Comparison of ENCODE assay signal across 10 cellular contexts in the genomic region with DNA sequence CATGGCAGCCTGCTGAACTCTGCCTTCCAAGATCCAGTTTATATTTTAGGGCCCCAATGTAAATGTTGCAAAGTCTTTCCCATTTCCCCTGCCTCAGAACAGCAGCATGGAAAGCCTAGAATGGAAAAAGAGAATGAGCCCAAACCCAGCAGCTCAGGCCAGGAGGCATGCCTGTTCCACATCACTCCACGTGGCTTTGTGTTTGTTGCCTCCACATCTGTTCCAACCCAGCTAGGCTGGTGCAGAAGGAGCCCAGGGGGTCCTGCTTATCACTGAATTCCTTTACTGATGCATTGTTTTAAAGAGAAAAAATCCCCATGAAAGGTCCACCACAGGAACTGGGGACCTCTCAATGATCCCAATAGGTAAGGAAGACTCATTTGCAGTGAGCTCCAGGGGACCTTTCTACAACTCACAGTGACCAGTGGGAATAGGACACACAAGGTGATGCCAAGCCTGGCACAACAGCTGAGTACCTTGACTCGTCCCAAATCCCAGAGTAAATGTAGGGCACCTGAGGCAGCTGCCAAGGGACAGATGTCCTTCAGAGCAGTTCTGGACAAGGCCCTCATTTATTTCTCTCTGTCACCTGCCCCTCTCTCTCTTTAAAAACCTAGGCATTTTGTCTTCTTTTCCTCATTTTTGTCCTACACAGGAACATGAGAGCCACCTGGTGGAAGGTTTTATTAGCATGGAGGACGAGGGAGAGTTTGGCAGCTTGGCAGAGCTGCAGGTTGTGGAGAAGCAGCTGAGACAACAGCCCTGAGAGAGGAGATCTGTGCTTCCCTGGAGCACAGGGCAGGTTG. TPM values are rescaled to one million over a fixed set of nuclear protein-coding genes. Genes with fewer than 3 reads are reported as not detected.
DNase-seq lines count a peak whose midpoint lies in the region; ATAC-seq, FAIRE-seq and TF ChIP-seq lines count a peak whose summit lies in the region.
"Had no signal": no experiment of that assay in that cellular context is flagged by ENCODE, and none has a peak within 500 bp of the region (broad histone marks: within the 10 kb centered on the region; RNA-seq: fewer than 3 reads in every experiment).

No MANE protein-coding gene starts in this region.

- ATAC-seq in HepG2 (peak; percentile 82), GM18498 (IDR thresholded peaks at IDR 0.05; ENCODE audit: unreplicated experiment) (no peak), HG03280 (IDR thresholded peaks at IDR 0.05; ENCODE audit: unreplicated experiment) (no peak)

- no peak overlapping the region for H3K4me3 ChIP-seq in adipocyte (ENCODE audit: low read length)
- no peak overlapping the region for H3K4me3 ChIP-seq in HepG2 (replicated peaks in 1 of 3; ENCODE audit: insufficient read depth in 1 of 3, low read depth in 2 of 3, low read length in 3 of 3)
- H3K4me3 ChIP-seq: SK-N-MC had no signal

- POLR2A ChIA-PET in HepG2 (lab: Yijun Ruan, JAX) = interaction anchor here (1.7 kb wide), 1 partner anchor 33 kb away, joined by 4 read pairs; no protein-coding TSS in a partner anchor

- TF ChIP-seq EP300 in HepG2 (IDR thresholded peaks at IDR 0.05; ENCODE audit: low read depth in 2 of 2, low read length in 2 of 2) (no peak), HepG2 (CRISPR knock-in tag; IDR thresholded peaks at IDR 0.05; ENCODE audit: borderline replicate concordance) (no peak)

- H3K9me3 ChIP-seq in adipocyte (ENCODE audit: control insufficient read depth, low read length) (peaks cover 46% of the 10 kb centered on the region), HepG2 (ENCODE audit: low read length) (no peaks in the 10 kb centered on the region)

- H4K20me1 ChIP-seq in HepG2 (ENCODE audit: insufficient read depth, low read length) = no peaks in the 10 kb centered on the region

- in situ Hi-C loops in HepG2 (cut with HindIII; ENCODE audit: extremely low pct_ligation_motif_present, low pct_unique_long_range_greater_than_20kb) = loop anchor here (10.0 kb wide), 1 partner anchor 49 kb away; no protein-coding TSS in a partner anchor

- H2AFZ ChIP-seq in HepG2 (ENCODE audit: low read length) = no peak overlapping the region

- WGBS in HepG2 (ENCODE audit: low lambda C conversion rate) = 0% methylated on average over 3 of the region's 3 CpGs

- intact Hi-C loops in HepG2 (cut with micrococcal nuclease; ENCODE audit: unreplicated experiment) = loop anchor here (1.0 to 5.0 kb wide), 4 partner anchors 33 to 591 kb away; partner anchors contain the start of gene ADAMTS17

- H3K9ac ChIP-seq in adipocyte (ENCODE audit: low read length) (no peak overlapping the region), HepG2 (ENCODE audit: insufficient read depth, low read depth, low read length) (no peak overlapping the region)

- TF ChIP-seq POLR2A in HepG2 (IDR thresholded peaks at IDR 0.05; ENCODE audit: insufficient read depth in 1 of 2, low read depth in 2 of 2, low read length in 2 of 2) = no peak

- H3K27me3 ChIP-seq in adipocyte (replicated peaks; ENCODE audit: control insufficient read depth, insufficient read depth, low read length) (no peaks in the 10 kb centered on the region), HepG2 (ENCODE audit: control insufficient read depth in 1 of 2, insufficient read depth in 2 of 2, low read length in 2 of 2) (peaks cover 0 to 3% of the 10 kb centered on the region in 2 experiments; a peak in 1 of 5 replicates)

- FAIRE-seq in HepG2 (lab: Jason Lieb, UNC) = peak; percentile 62
- FAIRE-seq: A204.1 had no signal

- no peaks in the 10 kb centered on the region for H3K4me1 ChIP-seq in adipocyte (ENCODE audit: control insufficient read depth, insufficient read depth, low read length)
- no peaks in the 10 kb centered on the region for H3K4me1 ChIP-seq in HepG2 (ENCODE audit: insufficient read depth, low read length)

- CTCF ChIA-PET in HepG2 (lab: Yijun Ruan, JAX; ENCODE audit: low intra/inter-chr PET ratio, low total read pairs) = interaction anchor here (0.8 to 3.5 kb wide), 4 partner anchors 32 to 592 kb away, joined by 3 to 41 read pairs (median 8); partner anchors contain the start of gene ADAMTS17

- H3K36me3 ChIP-seq in adipocyte (ENCODE audit: control insufficient read depth, insufficient read depth, low read length, severe bottlenecking) = no peaks in the 10 kb centered on the region
- H3K36me3 ChIP-seq in HepG2 (replicated peaks in 1 of 2; ENCODE audit: control insufficient read depth in 1 of 2, insufficient read depth in 2 of 2, low read length in 2 of 2) = no peaks in the 10 kb centered on the region

- peak; percentile 76 for TF ChIP-seq CTCF in HepG2 (CRISPR knock-in tag; IDR thresholded peaks at IDR 0.05)

- H3K27ac ChIP-seq in HepG2 (ENCODE audit: extremely low read length, insufficient read depth, low read length) = no peak overlapping the region
- H3K27ac ChIP-seq: SK-N-MC had no signal

- no TSS peak for BruUV-seq in HepG2 (replicated peaks; lab: Mats Ljungman, UMichigan)

- TF ChIP-seq RAD21 in HepG2 (CRISPR knock-in tag; IDR thresholded peaks at IDR 0.05) = peak; percentile 53; the same call in 1 of the 2 replicates

- DNase-seq in DMS153 treated with DMSO at 0.1 percent for 48 hours (lab: John Stamatoyannopoulos, UW; ENCODE audit: unreplicated experiment) (peak; percentile 3), DMS153 (lab: John Stamatoyannopoulos, UW) (no peak), HT1080 (ENCODE audit: low read depth) (peak; percentile 38), adipocyte (ENCODE audit: low read depth) (peak; percentile 10), HepG2 (ENCODE audit: low spot score) (peak; percentile 41), ureter (ENCODE audit: low spot score) (no peak)

- H3K4me2 ChIP-seq in HepG2 (ENCODE audit: low read depth, low read length) = no peak overlapping the region

- H3K79me2 ChIP-seq in HepG2 (ENCODE audit: insufficient read depth, low read length) = no peaks in the 10 kb centered on the region

TF ChIP-seq in HepG2, 621 proteins besides CTCF, POLR2A, EP300 and RAD21 (continues in another document):
- TF ChIP-seq SMC3 (IDR thresholded peaks at IDR 0.05; ENCODE audit: low read length) (peak; percentile 79), ZNF451 (CRISPR knock-in tag; IDR thresholded peaks at IDR 0.05) (no peak), STAG1 (CRISPR knock-in tag; IDR thresholded peaks at IDR 0.05) (peak; percentile 79), CHD2 (IDR thresholded peaks at IDR 0.05; ENCODE audit: low read depth, low read length) (no peak), MIER2 (CRISPR knock-in tag; IDR thresholded peaks at IDR 0.05) (no peak), SRY (CRISPR knock-in tag; IDR thresholded peaks at IDR 0.05) (no peak), ZFP1 (CRISPR knock-in tag; IDR thresholded peaks at IDR 0.05) (no peak)
- TF ChIP-seq, protein P1, sequence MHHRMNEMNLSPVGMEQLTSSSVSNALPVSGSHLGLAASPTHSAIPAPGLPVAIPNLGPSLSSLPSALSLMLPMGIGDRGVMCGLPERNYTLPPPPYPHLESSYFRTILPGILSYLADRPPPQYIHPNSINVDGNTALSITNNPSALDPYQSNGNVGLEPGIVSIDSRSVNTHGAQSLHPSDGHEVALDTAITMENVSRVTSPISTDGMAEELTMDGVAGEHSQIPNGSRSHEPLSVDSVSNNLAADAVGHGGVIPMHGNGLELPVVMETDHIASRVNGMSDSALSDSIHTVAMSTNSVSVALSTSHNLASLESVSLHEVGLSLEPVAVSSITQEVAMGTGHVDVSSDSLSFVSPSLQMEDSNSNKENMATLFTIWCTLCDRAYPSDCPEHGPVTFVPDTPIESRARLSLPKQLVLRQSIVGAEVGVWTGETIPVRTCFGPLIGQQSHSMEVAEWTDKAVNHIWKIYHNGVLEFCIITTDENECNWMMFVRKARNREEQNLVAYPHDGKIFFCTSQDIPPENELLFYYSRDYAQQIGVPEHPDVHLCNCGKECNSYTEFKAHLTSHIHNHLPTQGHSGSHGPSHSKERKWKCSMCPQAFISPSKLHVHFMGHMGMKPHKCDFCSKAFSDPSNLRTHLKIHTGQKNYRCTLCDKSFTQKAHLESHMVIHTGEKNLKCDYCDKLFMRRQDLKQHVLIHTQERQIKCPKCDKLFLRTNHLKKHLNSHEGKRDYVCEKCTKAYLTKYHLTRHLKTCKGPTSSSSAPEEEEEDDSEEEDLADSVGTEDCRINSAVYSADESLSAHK (CRISPR knock-in tag; IDR thresholded peaks at IDR 0.05; ENCODE audit: borderline replicate concordance) = no peak

RNA-seq across cellular contexts. Expression of gene ADAMTS17, which starts 41.7 kb away (rescaled TPM):
- 0.05 TPM in 1 of 2 replicates, not detected in the other for total RNA-seq in HT1080 (2014; rRNA removed; shearing (Covaris generic))
- 0.21 TPM in 1 of 2 replicates, not detected in the other for polyA plus RNA-seq in HT1080 (2015; cell fraction: cytosol; rRNA removed)
- polyA plus RNA-seq in HT1080 (2015; cell fraction: nucleus; rRNA removed) = 0.07 TPM in 2 replicates
- total RNA-seq in HepG2 (2016; rRNA removed; fragmentation: Illumina TruSeq; extraction: Trizol) (0.02 and 0.36 TPM in 2 replicates), ureter (10.6 TPM)
- not detected in 2 replicates for total RNA-seq in HepG2 (2016; cell fraction: cytosol; rRNA removed; fragmentation: Illumina TruSeq; extraction: Trizol; ENCODE audit: low read depth)
- total RNA-seq in HepG2 (2016; cell fraction: insoluble cytoplasmic fraction; rRNA removed; fragmentation: Illumina TruSeq; extraction: Trizol) = 0.12 TPM in 1 of 2 replicates, not detected in the other
- total RNA-seq in HepG2 (2016; cell fraction: membrane; rRNA removed; fragmentation: Illumina TruSeq; extraction: Trizol) = 0.10 and 0.37 TPM in 2 replicates
- not detected in 2 replicates for total RNA-seq in HepG2 (2016; cell fraction: nucleus; rRNA removed; fragmentation: Illumina TruSeq; extraction: Trizol)
- polyA plus RNA-seq in HepG2 (2011; rRNA removed) = 0.04 and 0.09 TPM in 2 replicates
- 0.03 and 0.04 TPM in 2 replicates for polyA plus RNA-seq in HepG2 (2011; cell fraction: cytosol; rRNA removed)
- polyA plus RNA-seq in HepG2 (2011; cell fraction: nucleus; rRNA removed) = 0.07 and 0.10 TPM in 2 replicates
- polyA plus RNA-seq in HepG2 (2012) = 0.05 and 0.13 TPM in 2 replicates
- polyA plus RNA-seq in HepG2 (2016; cell fraction: cytosol; fragmentation: Illumina TruSeq; extraction: Trizol; ENCODE audit: low read depth) = not detected in 2 replicates
- polyA plus RNA-seq in HepG2 (2016; cell fraction: insoluble cytoplasmic fraction; fragmentation: Illumina TruSeq; extraction: Trizol; ENCODE audit: low read depth) = 0.04 and 0.19 TPM in 2 replicates
- polyA plus RNA-seq in HepG2 (2016; cell fraction: membrane; fragmentation: Illumina TruSeq; extraction: Trizol; ENCODE audit: low read depth) = 0.02 TPM in 1 of 2 replicates, not detected in the other
- polyA plus RNA-seq in HepG2 (2016; cell fraction: nucleus; fragmentation: Illumina TruSeq; extraction: Trizol; ENCODE audit: insufficient read depth, low read depth) = not detected in 2 replicates
- polyA minus RNA-seq in HepG2 (2011; rRNA and poly(A)+ RNA removed; ENCODE audit: low replicate concordance) = 0.34 TPM in 1 of 2 replicates, not detected in the other
- polyA minus RNA-seq in HepG2 (2011; cell fraction: cytosol; rRNA and poly(A)+ RNA removed) = not detected in 2 replicates
- polyA minus RNA-seq in HepG2 (2011; cell fraction: nucleus; rRNA and poly(A)+ RNA removed) = not detected in 2 replicates

Comparison
In these comparisons a context has a peak if more than half of its experiments do, and no peak if none do; other contexts are left out.
1. DNase-seq: peak in DMS153 treated with DMSO at 0.1 percent for 48 hours (single experiment), HT1080 (single experiment), adipocyte (single experiment) and HepG2 (single experiment); none in DMS153 (single experiment) and ureter (single experiment).